In genomic region chr20:62605236-62605948, GRCh38 we compare ENCODE assay signal across 20 cellular contexts. TPM values are rescaled to one million over a fixed set of nuclear protein-coding genes. Genes with fewer than 3 reads are reported as not detected.
DNase-seq lines count a peak whose midpoint lies in the region; ATAC-seq, FAIRE-seq and TF ChIP-seq lines count a peak whose summit lies in the region.
"Had no signal": no experiment of that assay in that cellular context is flagged by ENCODE, and none has a peak within 500 bp of the region (broad histone marks: within the 10 kb centered on the region; RNA-seq: fewer than 3 reads in every experiment).

No MANE protein-coding gene starts in this region.

- WGBS in upper lobe of left lung, 2 donors: 77 to 93% methylated on average over 8 to 11 of the region's 11 CpGs
- WGBS in small intestine, 3 donors: 86 to 88% (median 88%) methylated on average over 11 of the region's 11 CpGs

- TF ChIP-seq EP300 in upper lobe of left lung (IDR thresholded peaks at IDR 0.05): no peak

- no peaks in the 10 kb centered on the region for H3K36me3 ChIP-seq in upper lobe of left lung
- H3K36me3 ChIP-seq in small intestine (ENCODE audit: control insufficient read depth in 2 of 2, insufficient read depth in 2 of 2, low read length in 2 of 2): no peaks in the 10 kb centered on the region
- H3K36me3 ChIP-seq: colonic mucosa, SJSA1, uterus had no signal

- peak overlapping the region; percentile 38 to 89 (median 86) for H3K27ac Mint-ChIP-seq in immature natural killer cell
- H3K27ac Mint-ChIP-seq: activated T-helper 2 cell treated with anti-CD3 and anti-CD28 coated beads, Interferon-gamma antibody, Interleukin-2, Interleukin-4, amounts not matched to agents 10 μg/mL and 5 μg/mL and 100 μg/mL, durations not matched to agents 14 hours and 24 hours and 36 hours had no signal

- H3K9me3 ChIP-seq in upper lobe of left lung (no peaks in the 10 kb centered on the region), small intestine (ENCODE audit: control insufficient read depth, low read depth) (no peaks in the 10 kb centered on the region)
- H3K9me3 ChIP-seq: colonic mucosa, SJSA1, uterus had no signal

- DNase-seq in Right ventricle myocardium superior (peak; percentile 38), cardiac septum (ENCODE audit: low spot score) (no peak), NB4 (ENCODE audit: low read depth) (peak; percentile 87), immature natural killer cell (peak; percentile 41 to 46 (median 41)), upper lobe of left lung (no peak), small intestine (no peak)
- DNase-seq in stimulated activated naive CD4-positive, alpha-beta T cell treated with Interleukin-2 at 50 U/mL for 16 hours (lab: John Stamatoyannopoulos, UW): no peak
- DNase-seq: activated CD4-positive, alpha-beta T cell treated with anti-CD3 and anti-CD28 coated beads for 1 hour; colonic mucosa; midbrain; NCI-H1694; NCI-H774; PC-9; stimulated activated CD4-positive, alpha-beta T cell treated with anti-CD3 and anti-CD28 coated beads, Interleukin-4, amount 100 ng/mL, for 24 hours; uterus had no signal

- FAIRE-seq in small intestine (lab: Jason Lieb, UNC): no peak

- H3K4me1 ChIP-seq in upper lobe of left lung: peaks cover 28 to 56% (median 50%) of the 10 kb centered on the region in 4 donors
- H3K4me1 ChIP-seq in small intestine (ENCODE audit: control insufficient read depth in 2 of 2, insufficient read depth in 1 of 2, low read depth in 1 of 2, low read length in 1 of 2): no peaks in the 10 kb centered on the region
- H3K4me1 ChIP-seq: uterus had no signal

- H3K4me3 ChIP-seq in NB4 (ENCODE audit: low read depth, low read length): peak overlapping the region; percentile 84
- H3K4me3 ChIP-seq in upper lobe of left lung: no peak overlapping the region
- H3K4me3 ChIP-seq in small intestine (ENCODE audit: low read depth in 1 of 2, low read length in 2 of 2): no peak overlapping the region
- H3K4me3 ChIP-seq: colonic mucosa, PC-9, SJSA1, uterus had no signal

- H3K9me3 Mint-ChIP-seq in immature natural killer cell: no peaks in the 10 kb centered on the region

- H3K27ac ChIP-seq in upper lobe of left lung: peak overlapping the region; percentile 54 to 91 (median 88)
- H3K27ac ChIP-seq in small intestine (ENCODE audit: low read depth in 1 of 2, low read length in 1 of 2): peak overlapping the region in 1 of 2 donors; percentile 6
- H3K27ac ChIP-seq: colonic mucosa, PC-9, SJSA1, uterus had no signal

- peak overlapping the region; percentile 27 to 78 (median 69) for H3K4me3 Mint-ChIP-seq in immature natural killer cell
- H3K4me3 Mint-ChIP-seq: brain had no signal

- peaks cover 52 to 55% of the 10 kb centered on the region in 2 donors for H3K4me1 Mint-ChIP-seq in immature natural killer cell

- H3K36me3 Mint-ChIP-seq in immature natural killer cell: no peaks in the 10 kb centered on the region
- H3K36me3 Mint-ChIP-seq: brain had no signal

- TF ChIP-seq POLR2A in NB4 (IDR thresholded peaks at IDR 0.05; ENCODE audit: extremely low read depth, insufficient read length) (peak; percentile 27), upper lobe of left lung (IDR thresholded peaks at IDR 0.05) (no peak)

- intact Hi-C loops in Right ventricle myocardium superior (cut with DNase I): no loop called here
- intact Hi-C loops in cardiac septum (cut with DNase I): no loop called here

- no peak for ATAC-seq in Right ventricle myocardium superior (ENCODE audit: poor library complexity)
- ATAC-seq in upper lobe of left lung (ENCODE audit: low FRiP score in 2 of 2): no peak
- no peak for ATAC-seq in GM19023 (IDR thresholded peaks at IDR 0.05; ENCODE audit: unreplicated experiment)

- H3K27me3 ChIP-seq in upper lobe of left lung: no peaks in the 10 kb centered on the region
- H3K27me3 ChIP-seq in small intestine (ENCODE audit: control insufficient read depth in 2 of 2, insufficient read depth in 2 of 2, low read length in 2 of 2): peaks cover 0 to 2% of the 10 kb centered on the region in 2 donors
- H3K27me3 ChIP-seq: colonic mucosa, uterus had no signal

- H3K27me3 Mint-ChIP-seq in immature natural killer cell (ENCODE audit: low read depth in 3 of 3): peaks cover 0 to 5% (median 4%) of the 10 kb centered on the region in 3 donors

- TF ChIP-seq CTCF in NB4 (IDR thresholded peaks at IDR 0.05; ENCODE audit: low read depth, low read length) (no peak), upper lobe of left lung (IDR thresholded peaks at IDR 0.05) (no peak)

RNA-seq across cellular contexts. Expression of gene SLCO4A1, which starts 36.9 kb away (rescaled TPM):
- total RNA-seq in Right ventricle myocardium superior (12.1 TPM), cardiac septum (10.8 TPM), upper lobe of left lung (10 to 100 TPM; 39.9 to 86.7 (median 49.1) TPM)
- polyA plus RNA-seq in immature natural killer cell (under 1 TPM in 2 of 3 donors, not detected in 1; 0.34 to 0.40 TPM), small intestine (10 to 100 TPM in 1 of 3 donors, 1 to 10 TPM in 2; 2.2 to 22.4 (median 4.9) TPM)
- polyA plus RNA-seq: fibroblast of lung had no signal

Comparison
In these comparisons a context has a peak if more than half of its experiments do, and no peak if none do; other contexts are left out.
1. DNase-seq: peak in Right ventricle myocardium superior (single experiment), NB4 (single experiment) and immature natural killer cell (3 of 3); none in cardiac septum (single experiment), upper lobe of left lung (0 of 2), small intestine (single experiment) and stimulated activated naive CD4-positive, alpha-beta T cell treated with Interleukin-2 at 50 U/mL for 16 hours (single experiment).